18 cellular contexts compared by ENCODE assay signal in the genomic region with DNA sequence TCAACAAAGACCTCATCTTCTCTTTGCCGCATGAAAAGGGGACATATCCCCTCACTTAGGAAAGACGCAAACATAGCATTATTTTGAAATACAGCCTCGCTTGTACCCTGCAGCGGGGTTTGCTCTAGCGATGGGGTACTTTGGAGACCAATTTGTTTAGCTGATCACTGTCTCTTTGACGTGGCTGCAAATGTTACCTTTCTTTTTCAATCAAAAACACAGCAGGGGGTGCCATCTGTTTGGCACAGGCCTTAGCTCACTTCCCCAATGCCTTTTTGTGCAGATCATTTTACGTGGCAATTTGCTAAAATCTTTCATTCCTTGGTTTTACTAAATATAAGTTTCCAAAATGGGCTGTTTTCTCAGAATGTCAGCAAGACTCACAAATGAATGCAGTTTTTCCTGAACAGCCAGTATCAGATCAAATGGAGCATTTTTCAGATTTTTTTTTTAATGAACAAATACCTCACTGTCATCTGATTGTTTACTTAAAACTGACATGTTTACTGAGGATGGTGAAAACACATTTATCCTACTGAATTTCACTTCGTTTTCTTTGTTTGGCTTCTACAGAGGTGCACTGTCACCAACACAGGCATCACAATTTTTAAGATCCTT.
DNase-seq lines count a peak whose midpoint lies in the region; ATAC-seq and TF ChIP-seq lines count a peak whose summit lies in the region.
"Had no signal": no experiment of that assay in that cellular context is flagged by ENCODE, and none has a peak within 500 bp of the region (broad histone marks: within the 10 kb centered on the region; RNA-seq: fewer than 3 reads in every experiment).

No MANE protein-coding gene starts in this region.

- no peak for TF ChIP-seq CTCF in endodermal cell (conservative IDR thresholded peaks at IDR 0.05)

- H3K4me3 ChIP-seq in endodermal cell (ENCODE audit: low read length) = no peak overlapping the region
- H3K4me3 ChIP-seq: A549, Peyer's patch, smooth muscle cell, thoracic aorta had no signal

- no peaks in the 10 kb centered on the region for H3K9me3 Mint-ChIP-seq in endodermal cell
- H3K9me3 Mint-ChIP-seq: activated T-helper 17 cell treated with anti-CD3 and anti-CD28 coated beads, Interleukin-2, amount 50 U/mL, for 72 hours; natural killer cell had no signal

- peak overlapping the region; percentile 3 for H3K4me3 Mint-ChIP-seq in endodermal cell
- H3K4me3 Mint-ChIP-seq: activated T-helper 17 cell treated with anti-CD3 and anti-CD28 coated beads, Interleukin-2, amount 50 U/mL, for 72 hours; natural killer cell had no signal

- no peak overlapping the region for H3K27ac Mint-ChIP-seq in endodermal cell
- H3K27ac Mint-ChIP-seq: activated T-helper 17 cell treated with anti-CD3 and anti-CD28 coated beads, Interleukin-2, amount 50 U/mL, for 72 hours; natural killer cell had no signal

- no peaks in the 10 kb centered on the region for H3K27me3 Mint-ChIP-seq in endodermal cell (ENCODE audit: insufficient read depth)

- no peaks in the 10 kb centered on the region for H3K4me1 ChIP-seq in endodermal cell (ENCODE audit: control insufficient read depth, insufficient read depth, low read length)
- H3K4me1 ChIP-seq: A549, Peyer's patch had no signal

- H3K36me3 ChIP-seq in endodermal cell (ENCODE audit: control insufficient read depth, insufficient read depth, low read length) = no peaks in the 10 kb centered on the region
- H3K36me3 ChIP-seq: Peyer's patch, thoracic aorta had no signal

- peak; percentile 88 for DNase-seq in NCI-H2107 treated with DMSO at 0.1 percent for 48 hours (lab: John Stamatoyannopoulos, UW; ENCODE audit: unreplicated experiment)
- DNase-seq in NCI-H2107 (lab: John Stamatoyannopoulos, UW) = no peak
- peak; percentile 78 for DNase-seq in NCI-H510A treated with DMSO at 0.1 percent for 48 hours (lab: John Stamatoyannopoulos, UW)
- DNase-seq in endodermal cell = peak; percentile 49
- no peak for DNase-seq in T-helper 2 cell
- DNase-seq: activated CD4-positive, alpha-beta T cell treated with anti-CD3 and anti-CD28 coated beads, Interleukin-2, amount 50 U/mL, for 1 hour; aorta; foreskin fibroblast; left colon; natural killer cell; Peyer's patch had no signal

- H3K36me3 Mint-ChIP-seq in endodermal cell (ENCODE audit: low read depth) = no peaks in the 10 kb centered on the region
- H3K36me3 Mint-ChIP-seq: natural killer cell had no signal

- ATAC-seq in GM21381 (IDR thresholded peaks at IDR 0.05; ENCODE audit: unreplicated experiment) = no peak
- ATAC-seq in GM18502 (IDR thresholded peaks at IDR 0.05; ENCODE audit: poor library complexity, unreplicated experiment) = no peak
- no peak for ATAC-seq in GM21390 (IDR thresholded peaks at IDR 0.05; ENCODE audit: unreplicated experiment)
- ATAC-seq: A549; activated T-helper 17 cell treated with anti-CD3 and anti-CD28 coated beads, Interleukin-2, amount 50 U/mL, for 72 hours; left colon; natural killer cell had no signal

- H3K4me1 Mint-ChIP-seq in endodermal cell = peaks cover 20% of the 10 kb centered on the region
- H3K4me1 Mint-ChIP-seq: activated T-helper 17 cell treated with anti-CD3 and anti-CD28 coated beads, Interleukin-2, amount 50 U/mL, for 72 hours; natural killer cell had no signal

- 11 to 28% methylated on average over 6 to 8 of the region's 8 CpGs for WGBS in endodermal cell (ENCODE audit: insufficient coverage in 1 of 2, insufficient read length in 1 of 2), 2 experiments

- no peaks in the 10 kb centered on the region for H3K9me3 ChIP-seq in endodermal cell (ENCODE audit: control insufficient read depth, low read length)
- H3K9me3 ChIP-seq: A549, Peyer's patch, thoracic aorta had no signal

- no peak overlapping the region for H3K9ac ChIP-seq in endodermal cell (ENCODE audit: extremely low read depth, low read length, poor library complexity, severe bottlenecking)

- H3K27ac ChIP-seq in endodermal cell (ENCODE audit: low read depth, low read length) = peak overlapping the region; percentile 96
- H3K27ac ChIP-seq: A549, Peyer's patch, thoracic aorta had no signal

- H3K27me3 ChIP-seq in endodermal cell (ENCODE audit: control insufficient read depth, insufficient read depth, low read length, poor library complexity, severe bottlenecking) = peaks cover 7% of the 10 kb centered on the region
- H3K27me3 ChIP-seq: Peyer's patch had no signal

Comparison
In these comparisons a context has a peak if more than half of its experiments do, and no peak if none do; other contexts are left out.
1. DNase-seq: peak in NCI-H2107 treated with DMSO at 0.1 percent for 48 hours (single experiment), NCI-H510A treated with DMSO at 0.1 percent for 48 hours (single experiment) and endodermal cell (single experiment); none in NCI-H2107 (single experiment) and T-helper 2 cell (0 of 5).